2 cellular contexts compared by ENCODE assay signal in genomic region chr11:69971741-69972140, GRCh38.
TF ChIP-seq lines count a peak whose summit lies in the region.

No MANE protein-coding gene starts in this region.

TF ChIP-seq in liver, 16 proteins besides CTCF, POLR2A, EP300 and RAD21 (continued from another document):
- no peak for TF ChIP-seq REST (IDR thresholded peaks at IDR 0.05)
- TF ChIP-seq FOXA1 (IDR thresholded peaks at IDR 0.05) = no peak
- no peak for TF ChIP-seq NR2F2 (IDR thresholded peaks at IDR 0.05)
- no peak for TF ChIP-seq YY1 (IDR thresholded peaks at IDR 0.05)
- TF ChIP-seq ZBTB33 (IDR thresholded peaks at IDR 0.05) = no peak
- no peak for TF ChIP-seq TAF1 (conservative IDR thresholded peaks at IDR 0.05)
- TF ChIP-seq SP1 (IDR thresholded peaks at IDR 0.05) = no peak
- TF ChIP-seq FOXA2 (IDR thresholded peaks at IDR 0.05) = no peak
- TF ChIP-seq HNF4A (conservative IDR thresholded peaks at IDR 0.05) = no peak
- no peak for TF ChIP-seq RXRA (IDR thresholded peaks at IDR 0.05)
- no peak for TF ChIP-seq ATF3 (IDR thresholded peaks at IDR 0.05)

TF ChIP-seq in HepG2, 621 proteins besides CTCF, POLR2A, EP300 and RAD21 (continued from another document):
- TF ChIP-seq DZIP1 (CRISPR knock-in tag; IDR thresholded peaks at IDR 0.05) (no peak), ZSCAN20 (CRISPR knock-in tag; IDR thresholded peaks at IDR 0.05; ENCODE audit: borderline replicate concordance) (no peak), DPF2 (CRISPR knock-in tag; IDR thresholded peaks at IDR 0.05; ENCODE audit: borderline replicate concordance, low read depth) (no peak), KIAA2018 (CRISPR knock-in tag; IDR thresholded peaks at IDR 0.05; ENCODE audit: borderline replicate concordance) (no peak), XRCC5 (optimal IDR thresholded peaks at IDR 0.05; ENCODE audit: low read length) (no peak), ZNF224 (CRISPR knock-in tag; IDR thresholded peaks at IDR 0.05) (no peak), ATM (IDR thresholded peaks at IDR 0.05; ENCODE audit: borderline replicate concordance) (no peak)
TF ChIP-seq in HepG2: peak in this region for 0.
